ENCODE assay signal across 14 cellular contexts in the genomic region with DNA sequence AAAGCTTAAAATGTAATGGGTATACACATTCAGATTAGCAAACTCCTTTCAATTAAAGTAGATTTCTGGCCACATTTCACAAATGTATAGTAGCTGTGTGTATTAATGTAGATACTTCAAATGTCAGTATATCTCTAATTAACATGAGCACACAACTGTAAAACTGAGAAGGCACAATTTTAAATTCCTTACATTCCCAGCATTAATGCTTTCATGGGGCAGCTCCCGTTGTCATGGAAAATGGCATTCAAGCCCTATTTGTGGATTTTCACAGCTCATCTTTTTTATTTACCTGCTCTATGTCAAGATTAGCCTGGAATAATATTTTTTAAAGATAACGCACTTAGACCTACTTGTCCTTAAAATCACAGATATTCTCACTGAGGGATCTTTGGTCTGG.
A peak's percentile ranks its signal among the peaks of the same experiment; 100 is the strongest.
DNase-seq lines count a peak whose midpoint lies in the region; ATAC-seq and TF ChIP-seq lines count a peak whose summit lies in the region.
"Had no signal": no experiment of that assay in that cellular context is flagged by ENCODE, and none has a peak within 500 bp of the region (broad histone marks: within the 10 kb centered on the region; RNA-seq: fewer than 3 reads in every experiment).

No MANE protein-coding gene starts in this region.

- no peak overlapping the region for H2AK5ac ChIP-seq in mesendoderm (ENCODE audit: low read length)

- H3K4me3 Mint-ChIP-seq in GM23338, result no peak overlapping the region
- no peak overlapping the region for H3K4me3 Mint-ChIP-seq in WTC11
- H3K4me3 Mint-ChIP-seq: CD4-positive, CD25-positive, alpha-beta regulatory T cell had no signal

- POLR2A ChIA-PET in WTC11 (lab: Charles Lee), result no interaction called here

- H3K4me2 ChIP-seq in GM23338 (0 out of 2 replicates have a peak overlapping the region, but pooled peaks have one; percentile 2), mesendoderm (ENCODE audit: low read length) (no peak overlapping the region)

- H3K27ac ChIP-seq in GM23338 (ENCODE audit: low read depth) (no peak overlapping the region), mesendoderm (ENCODE audit: low read depth, low read length) (no peak overlapping the region), gastrocnemius medialis (peak overlapping the region; percentile 13 to 73 (median 56))

- H3K27me3 ChIP-seq in GM23338 (ENCODE audit: insufficient read depth), result no peaks in the 10 kb centered on the region
- H3K27me3 ChIP-seq in mesendoderm (ENCODE audit: insufficient read depth, low read length, poor library complexity), result no peaks in the 10 kb centered on the region
- no peaks in the 10 kb centered on the region for H3K27me3 ChIP-seq in gastrocnemius medialis

- CTCF ChIA-PET in WTC11 (lab: Charles Lee), result interaction anchor here (1.6 kb wide), 1 partner anchor 144 kb away, joined by 6 read pairs; no protein-coding TSS in a partner anchor

- no peaks in the 10 kb centered on the region for H3K36me3 Mint-ChIP-seq in GM23338 (ENCODE audit: low read depth)
- H3K36me3 Mint-ChIP-seq in WTC11, result no peaks in the 10 kb centered on the region
- H3K36me3 Mint-ChIP-seq: CD4-positive, CD25-positive, alpha-beta regulatory T cell had no signal

- H3K79me2 ChIP-seq in GM23338 (replicated peaks; ENCODE audit: insufficient read depth) (no peaks in the 10 kb centered on the region), mesendoderm (ENCODE audit: control insufficient read depth, insufficient read depth, low read length) (no peaks in the 10 kb centered on the region)

- no peak overlapping the region for H3K9ac ChIP-seq in mesendoderm (ENCODE audit: low read length)

- TF ChIP-seq POLR2A in gastrocnemius medialis (IDR thresholded peaks at IDR 0.05), result no peak

- H3K9me2 ChIP-seq in GM23338 (ENCODE audit: insufficient read depth), result no peaks in the 10 kb centered on the region

- H3K27me3 Mint-ChIP-seq in GM23338 (ENCODE audit: insufficient read depth, low read depth, poor library complexity), result no peaks in the 10 kb centered on the region
- no peaks in the 10 kb centered on the region for H3K27me3 Mint-ChIP-seq in WTC11 (ENCODE audit: low read depth)
- H3K27me3 Mint-ChIP-seq: CD4-positive, CD25-positive, alpha-beta regulatory T cell had no signal

- in situ Hi-C loops in gastrocnemius medialis (cut with MboI; ENCODE audit: low sequenced_read_pairs in 4 of 4) (no loop called here), GM13976 (cut with MboI; ENCODE audit: low sequenced_read_pairs, unreplicated experiment) (no loop called here)

- no peak overlapping the region for H3K56ac ChIP-seq in mesendoderm (ENCODE audit: low read length)

- H2AFZ ChIP-seq in GM23338, result no peak overlapping the region

- no peak overlapping the region for H4K8ac ChIP-seq in mesendoderm (ENCODE audit: low read depth, low read length)

- no peaks in the 10 kb centered on the region for H3K9me3 ChIP-seq in gastrocnemius medialis

- H2BK5ac ChIP-seq in mesendoderm (ENCODE audit: low read length), result no peak overlapping the region

- H3K27ac Mint-ChIP-seq in GM23338 (peak overlapping the region; percentile 92), WTC11 (peak overlapping the region; percentile 71; the same call in 1 of the 2 replicates)
- H3K27ac Mint-ChIP-seq: CD4-positive, CD25-positive, alpha-beta regulatory T cell had no signal

- H4K20me1 ChIP-seq in GM23338 (replicated peaks; ENCODE audit: insufficient read depth), result no peaks in the 10 kb centered on the region

- H2BK120ac ChIP-seq in mesendoderm (ENCODE audit: low read depth, low read length), result no peak overlapping the region

- DNase-seq in GM23338 (ENCODE audit: low spot score) (peak; percentile 66), WTC11 (ENCODE audit: low spot score) (no peak), mesendoderm (peak; percentile 71), gastrocnemius medialis (no peak), GM13976 (ENCODE audit: low spot score) (no peak), GM20000 (ENCODE audit: low spot score) (no peak)
- DNase-seq: CD4-positive, CD25-positive, alpha-beta regulatory T cell; DMS79 treated with DMSO at 0.1 percent for 48 hours; GF-D8; NCI-H1436; NCI-H2081; NCI-H524; SHP77 had no signal

- H3K36me3 ChIP-seq in GM23338 (ENCODE audit: insufficient read depth) (no peaks in the 10 kb centered on the region), mesendoderm (ENCODE audit: control insufficient read depth, insufficient read depth, low read length) (no peaks in the 10 kb centered on the region), gastrocnemius medialis (no peaks in the 10 kb centered on the region)

- H3K4me1 Mint-ChIP-seq in GM23338 (peaks cover 22% of the 10 kb centered on the region), WTC11 (peaks cover 24% of the 10 kb centered on the region)
- H3K4me1 Mint-ChIP-seq: CD4-positive, CD25-positive, alpha-beta regulatory T cell had no signal

- H3K9me3 Mint-ChIP-seq in GM23338, result no peaks in the 10 kb centered on the region
- H3K9me3 Mint-ChIP-seq in WTC11, result peaks cover 7% of the 10 kb centered on the region

- ATAC-seq in GM23338 (peak; percentile 42; the same call in 2 of the 3 replicates), WTC11 (peak; percentile 51; the same call in 1 of the 2 replicates), gastrocnemius medialis (no peak), HG02884 (IDR thresholded peaks at IDR 0.05; ENCODE audit: unreplicated experiment) (no peak)

- H3K4ac ChIP-seq in mesendoderm (ENCODE audit: low read depth, low read length), result no peak overlapping the region

- H3K18ac ChIP-seq in mesendoderm (ENCODE audit: low read length), result no peak overlapping the region

- H2BK15ac ChIP-seq in mesendoderm (replicated peaks; ENCODE audit: low read depth), result no peak overlapping the region

- TF ChIP-seq CTCF in GM23338 (conservative IDR thresholded peaks at IDR 0.05; ENCODE audit: low read depth in 2 of 2) (no peak), WTC11 (IDR thresholded peaks at IDR 0.05) (no peak), gastrocnemius medialis (IDR thresholded peaks at IDR 0.05 in 4 of 5, conservative IDR thresholded peaks at IDR 0.05 in 1 of 5) (no peak), GM13976 (IDR thresholded peaks at IDR 0.05; ENCODE audit: borderline replicate concordance, control extremely low read depth, extremely low read depth, insufficient read depth, missing control alignments) (no peak), GM20000 (IDR thresholded peaks at IDR 0.05; ENCODE audit: extremely low read depth, missing control alignments) (no peak)

- no CpG with 5 or more reads among the region's 2 CpGs for WGBS in mesendoderm (ENCODE audit: extremely low coverage, insufficient coverage, low lambda C conversion rate)

- peaks cover 20% of the 10 kb centered on the region; the same call in 1 of the 2 replicates for H3K4me1 ChIP-seq in GM23338 (ENCODE audit: insufficient read depth)
- H3K4me1 ChIP-seq in mesendoderm (ENCODE audit: control insufficient read depth, low read depth, low read length), result no peaks in the 10 kb centered on the region
- H3K4me1 ChIP-seq in gastrocnemius medialis, result peaks cover 34 to 35% of the 10 kb centered on the region in 2 donors

- no peaks in the 10 kb centered on the region for H3K79me1 ChIP-seq in mesendoderm (ENCODE audit: low read length)

- H3K23ac ChIP-seq in mesendoderm (ENCODE audit: low read length), result no peak overlapping the region

- no peak overlapping the region for H4K5ac ChIP-seq in mesendoderm (ENCODE audit: low read length)

- intact Hi-C loops in gastrocnemius medialis (cut with DNase I; ENCODE audit: low total_unique reads), result loop anchor here (10.0 kb wide), 1 partner anchor 105 kb away; no protein-coding TSS in a partner anchor

- no peaks in the 10 kb centered on the region for H3F3A ChIP-seq in GM23338 (replicated peaks; ENCODE audit: low read depth)

- H3K4me3 ChIP-seq in GM23338 (no peak overlapping the region), mesendoderm (ENCODE audit: low read length) (no peak overlapping the region), gastrocnemius medialis (no peak overlapping the region)

TF ChIP-seq in GM23338, 12 proteins besides CTCF, POLR2A, EP300 and RAD21 (continues in another document):
- TF ChIP-seq EZH2phosphoT487 (IDR thresholded peaks at IDR 0.05; ENCODE audit: unreplicated experiment), result no peak
- TF ChIP-seq, protein P1, sequence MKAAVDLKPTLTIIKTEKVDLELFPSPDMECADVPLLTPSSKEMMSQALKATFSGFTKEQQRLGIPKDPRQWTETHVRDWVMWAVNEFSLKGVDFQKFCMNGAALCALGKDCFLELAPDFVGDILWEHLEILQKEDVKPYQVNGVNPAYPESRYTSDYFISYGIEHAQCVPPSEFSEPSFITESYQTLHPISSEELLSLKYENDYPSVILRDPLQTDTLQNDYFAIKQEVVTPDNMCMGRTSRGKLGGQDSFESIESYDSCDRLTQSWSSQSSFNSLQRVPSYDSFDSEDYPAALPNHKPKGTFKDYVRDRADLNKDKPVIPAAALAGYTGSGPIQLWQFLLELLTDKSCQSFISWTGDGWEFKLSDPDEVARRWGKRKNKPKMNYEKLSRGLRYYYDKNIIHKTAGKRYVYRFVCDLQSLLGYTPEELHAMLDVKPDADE (IDR thresholded peaks at IDR 0.05), result no peak
- 0 out of 2 replicates have a peak, but pooled peaks have one; percentile 48 for TF ChIP-seq NANOG (IDR thresholded peaks at IDR 0.05; ENCODE audit: borderline replicate concordance)

TF ChIP-seq in WTC11, 78 proteins besides CTCF, POLR2A, EP300 and RAD21 (continues in another document):
- TF ChIP-seq EMX1 (CRISPR knock-in tag; IDR thresholded peaks at IDR 0.05), result no peak

Comparison
In these comparisons a context has a peak if more than half of its experiments do, and no peak if none do; other contexts are left out.
1. ATAC-seq: peak in GM23338 (single experiment) and WTC11 (single experiment); none in gastrocnemius medialis (0 of 2) and HG02884 (single experiment).
2. DNase-seq: peak in GM23338 (single experiment) and mesendoderm (single experiment); none in WTC11 (single experiment), gastrocnemius medialis (0 of 2), GM13976 (single experiment) and GM20000 (single experiment).
3. H3K27ac ChIP-seq: peak in gastrocnemius medialis (4 of 4); none in GM23338 (single experiment) and mesendoderm (single experiment).